8 cellular contexts compared by ENCODE assay signal in genomic region chr3:10945683-10946287, GRCh38. TPM values are rescaled to one million over a fixed set of nuclear protein-coding genes. Genes with fewer than 3 reads are reported as not detected.
DNase-seq lines count a peak whose midpoint lies in the region; ATAC-seq, FAIRE-seq and TF ChIP-seq lines count a peak whose summit lies in the region.

No MANE protein-coding gene starts in this region.

- H3K4me1 Mint-ChIP-seq in nephron progenitor cell: peaks cover 2% of the 10 kb centered on the region

- no peak for ATAC-seq in HG03108 (IDR thresholded peaks at IDR 0.05; ENCODE audit: unreplicated experiment)

- no peak overlapping the region for H2AFZ ChIP-seq in fibroblast of lung (ENCODE audit: low read length)

- H3K9me3 Mint-ChIP-seq in nephron progenitor cell: peaks cover 4% of the 10 kb centered on the region

- H3K27me3 ChIP-seq in fibroblast of lung (ENCODE audit: control insufficient read depth, insufficient read depth, low read length): no peaks in the 10 kb centered on the region
- H3K27me3 ChIP-seq in transverse colon: peaks cover 12% of the 10 kb centered on the region

- H3K27me3 Mint-ChIP-seq in nephron progenitor cell (ENCODE audit: low read depth, poor library complexity): peaks cover 25% of the 10 kb centered on the region

- no peak for TF ChIP-seq EP300 in transverse colon (IDR thresholded peaks at IDR 0.05; ENCODE audit: low read depth)

- in situ Hi-C loops in transverse colon (cut with MboI; ENCODE audit: low pct_ligation_motif_present in 1 of 4, low pct_unique_long_range_greater_than_20kb in 1 of 4, low sequenced_read_pairs in 3 of 4): loop anchor here (10.0 to 25.0 kb wide), 2 partner anchors 109 to 392 kb away; no protein-coding TSS in a partner anchor

- DNase-seq in AG09319 (ENCODE audit: extremely low read depth, low read depth): peak; percentile 4
- DNase-seq in GM18507 (ENCODE audit: extremely low spot score, insufficient read length, low read depth): peak; percentile 22
- DNase-seq in NCI-H1092 (lab: John Stamatoyannopoulos, UW): peak; percentile 12
- DNase-seq in activated T-cell treated with anti-CD3 and anti-CD28 coated beads for 24 hours (ENCODE audit: low read depth): peak; percentile 19
- peak; percentile 21 to 40 for DNase-seq in fibroblast of lung (ENCODE audit: low read depth in 2 of 2)
- peak; percentile 90 for DNase-seq in nephron progenitor cell
- DNase-seq in transverse colon: peak; percentile 39

- H3K27ac Mint-ChIP-seq in nephron progenitor cell: no peak overlapping the region

- H3K9me3 ChIP-seq in fibroblast of lung (ENCODE audit: control insufficient read depth, insufficient read depth, low read depth, low read length) (no peaks in the 10 kb centered on the region), transverse colon (no peaks in the 10 kb centered on the region)

- H3K9ac ChIP-seq in fibroblast of lung (ENCODE audit: insufficient read depth, low read length): no peak overlapping the region

- H3K36me3 ChIP-seq in fibroblast of lung (ENCODE audit: control insufficient read depth, insufficient read depth, low read length) (no peaks in the 10 kb centered on the region), transverse colon (no peaks in the 10 kb centered on the region)

- TF ChIP-seq CTCF in AG09319 (IDR thresholded peaks at IDR 0.05; ENCODE audit: low read depth, low read length): peak; percentile 74
- peak; percentile 72 to 76 for TF ChIP-seq CTCF in fibroblast of lung (conservative IDR thresholded peaks at IDR 0.05 in 1 of 2, IDR thresholded peaks at IDR 0.05 in 1 of 2; ENCODE audit: low read depth in 1 of 2, low read length in 2 of 2)
- peak; percentile 88 for TF ChIP-seq CTCF in nephron progenitor cell (IDR thresholded peaks at IDR 0.05)
- peak; percentile 62 to 85 (median 81) for TF ChIP-seq CTCF in transverse colon (IDR thresholded peaks at IDR 0.05)

- no peak overlapping the region for H3K27ac ChIP-seq in fibroblast of lung (ENCODE audit: insufficient read depth, low read length)
- H3K27ac ChIP-seq in transverse colon: no peak overlapping the region

- no peak for TF ChIP-seq POLR2A in transverse colon (IDR thresholded peaks at IDR 0.05)

- H3K4me3 ChIP-seq in fibroblast of lung (replicated peaks in 1 of 4; ENCODE audit: control extremely low read depth in 1 of 4, insufficient read depth in 1 of 4, low read depth in 3 of 4, low read length in 4 of 4): no peak overlapping the region
- H3K4me3 ChIP-seq in transverse colon: no peak overlapping the region

- intact Hi-C loops in transverse colon (cut with DNase I; ENCODE audit: low total_unique reads): loop anchor here (5.0 kb wide), 1 partner anchor 112 kb away; no protein-coding TSS in a partner anchor

- no peak overlapping the region for H3K4me3 Mint-ChIP-seq in nephron progenitor cell

- H3K36me3 Mint-ChIP-seq in nephron progenitor cell (ENCODE audit: low read depth): no peaks in the 10 kb centered on the region

- H3K4me1 ChIP-seq in fibroblast of lung (ENCODE audit: control insufficient read depth, extremely low read depth, insufficient read depth, low read length) (no peaks in the 10 kb centered on the region), transverse colon (no peaks in the 10 kb centered on the region)

- peak; percentile 53 for FAIRE-seq in GM18507 (lab: Jason Lieb, UNC)

- no peak overlapping the region for H3K4me2 ChIP-seq in fibroblast of lung (ENCODE audit: extremely low read depth, insufficient read depth, low read length)

- H3K79me2 ChIP-seq in fibroblast of lung (ENCODE audit: control insufficient read depth, insufficient read depth, low read length): no peaks in the 10 kb centered on the region

- 55% methylated on average over 8 of the region's 8 CpGs; no CpG with 5 or more reads in 1 of the 2 donors for WGBS in transverse colon (ENCODE audit: low coverage in 1 of 2), 2 donors

- H4K20me1 ChIP-seq in fibroblast of lung (ENCODE audit: control insufficient read depth, extremely low read depth, insufficient read depth, low read length): no peaks in the 10 kb centered on the region

RNA-seq across cellular contexts. Expression of gene SLC6A1, which starts 46.8 kb away (rescaled TPM):
- total RNA-seq in fibroblast of lung: not detected in 2 replicates
- polyA plus RNA-seq in fibroblast of lung: not detected in 2 replicates
- polyA plus RNA-seq in fibroblast of lung (2012): not detected in 2 replicates
- polyA minus RNA-seq in fibroblast of lung (ENCODE audit: low replicate concordance): not detected in 2 replicates
- total RNA-seq in transverse colon: under 1 TPM in 3 of 4 donors, not detected in 1; 0.20 to 0.55 (median 0.48) TPM

Comparison
In these comparisons a context has a peak if more than half of its experiments do, and no peak if none do; other contexts are left out.
1. DNase-seq: peak in every context shown above with its lines; median percentile 90 in nephron progenitor cell; 39 in transverse colon; 30 in fibroblast of lung; 22 in GM18507; 19 in activated T-cell treated with anti-CD3 and anti-CD28 coated beads for 24 hours; 12 in NCI-H1092; 4 in AG09319.